ENCODE assay signal across 17 cellular contexts in the genomic region with DNA sequence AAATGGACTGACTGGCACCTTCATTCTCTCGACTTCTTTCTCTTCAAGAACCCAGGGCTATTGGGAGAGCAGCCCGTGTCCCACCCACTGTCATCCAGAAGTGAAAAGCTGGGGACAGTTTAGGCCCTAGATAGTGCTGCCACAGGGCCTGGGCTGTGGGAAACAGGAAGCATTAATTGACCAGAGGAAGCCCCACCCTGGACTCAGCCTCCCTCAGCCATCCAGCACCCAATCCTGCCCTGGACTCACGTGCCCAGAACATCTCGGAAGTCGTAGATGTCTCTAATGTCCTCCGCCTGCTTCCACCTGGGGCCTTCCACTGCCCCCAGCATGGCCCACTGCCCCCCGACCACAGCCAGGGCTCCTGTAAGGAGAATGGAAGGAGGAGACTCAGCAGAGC. TPM values are rescaled to one million over a fixed set of nuclear protein-coding genes. Genes with fewer than 3 reads are reported as not detected.
DNase-seq lines count a peak whose midpoint lies in the region; ATAC-seq and TF ChIP-seq lines count a peak whose summit lies in the region.
"Had no signal": no experiment of that assay in that cellular context is flagged by ENCODE, and none has a peak within 500 bp of the region (broad histone marks: within the 10 kb centered on the region; RNA-seq: fewer than 3 reads in every experiment).

No MANE protein-coding gene starts in this region.

- peaks cover 4 to 8% of the 10 kb centered on the region in 2 donors for H3K36me3 Mint-ChIP-seq in activated T-cell treated with anti-CD3 and anti-CD28 coated beads, Interleukin-2, amount 50 U/mL, for 72 hours (ENCODE audit: insufficient read depth in 2 of 2)
- peaks cover 2% of the 10 kb centered on the region for H3K36me3 Mint-ChIP-seq in progenitor cell of endocrine pancreas (ENCODE audit: insufficient read depth)
- H3K36me3 Mint-ChIP-seq: activated naive CD8-positive, alpha-beta T cell had no signal

- H3K36me3 ChIP-seq in left lung = peaks cover 0 to 21% of the 10 kb centered on the region in 2 donors
- H3K36me3 ChIP-seq in tibial artery = peaks cover 0 to 29% (median 19%) of the 10 kb centered on the region in 3 donors
- H3K36me3 ChIP-seq in MM.1S (replicated peaks; ENCODE audit: insufficient read depth, low read length) = no peaks in the 10 kb centered on the region
- H3K36me3 ChIP-seq: cardiac muscle cell had no signal

- no peaks in the 10 kb centered on the region for H3K9me2 ChIP-seq in MM.1S (replicated peaks; ENCODE audit: insufficient read depth, low read length)

- H3K4me2 ChIP-seq in MM.1S (ENCODE audit: low read depth, low read length) = no peak overlapping the region

- no peak overlapping the region for H2AFZ ChIP-seq in MM.1S (ENCODE audit: low read length)

- peak overlapping the region; percentile 26 for H3K27ac ChIP-seq in caudate nucleus (ENCODE audit: low read depth, low read length)
- peak overlapping the region; percentile 30 to 62 for H3K27ac ChIP-seq in left lung
- peak overlapping the region; percentile 87 to 93 for H3K27ac ChIP-seq in tibial artery
- H3K27ac ChIP-seq in MM.1S (ENCODE audit: low read length) = no peak overlapping the region
- H3K27ac ChIP-seq: cardiac muscle cell, WERI-Rb-1 had no signal

- H3K9me3 Mint-ChIP-seq in activated T-cell treated with anti-CD3 and anti-CD28 coated beads, Interleukin-2, amount 50 U/mL, for 72 hours = no peaks in the 10 kb centered on the region
- no peaks in the 10 kb centered on the region for H3K9me3 Mint-ChIP-seq in progenitor cell of endocrine pancreas (ENCODE audit: low read depth)

- peaks cover 12 to 46% of the 10 kb centered on the region in 2 donors for H3K4me1 ChIP-seq in left lung
- H3K4me1 ChIP-seq in tibial artery = peaks cover 0 to 38% (median 25%) of the 10 kb centered on the region in 4 donors
- H3K4me1 ChIP-seq in MM.1S (ENCODE audit: low read length) = 0 out of 2 replicates have a peak, but pooled peaks cover 5% of the 10 kb centered on the region

- no peaks in the 10 kb centered on the region for H3K27me3 Mint-ChIP-seq in activated T-cell treated with anti-CD3 and anti-CD28 coated beads, Interleukin-2, amount 50 U/mL, for 72 hours (ENCODE audit: low read depth)
- no peaks in the 10 kb centered on the region for H3K27me3 Mint-ChIP-seq in progenitor cell of endocrine pancreas
- H3K27me3 Mint-ChIP-seq: activated naive CD8-positive, alpha-beta T cell had no signal

- peak overlapping the region; percentile 78 to 88 for H3K4me3 Mint-ChIP-seq in activated T-cell treated with anti-CD3 and anti-CD28 coated beads, Interleukin-2, amount 50 U/mL, for 72 hours
- no peak overlapping the region for H3K4me3 Mint-ChIP-seq in progenitor cell of endocrine pancreas (ENCODE audit: low read depth)
- H3K4me3 Mint-ChIP-seq: activated naive CD8-positive, alpha-beta T cell had no signal

- ATAC-seq in activated T-cell treated with anti-CD3 and anti-CD28 coated beads, Interleukin-2, amount 50 U/mL, for 72 hours (replicated peaks in 1 of 2) = no peak
- ATAC-seq in left lung = no peak

- no peaks in the 10 kb centered on the region for H4K20me1 ChIP-seq in MM.1S (ENCODE audit: insufficient read depth, low read length)

- no peak overlapping the region for H3K27ac Mint-ChIP-seq in activated T-cell treated with anti-CD3 and anti-CD28 coated beads, Interleukin-2, amount 50 U/mL, for 72 hours
- H3K27ac Mint-ChIP-seq in progenitor cell of endocrine pancreas = no peak overlapping the region

- H3K4me3 ChIP-seq in left lung (no peak overlapping the region), tibial artery (no peak overlapping the region), MM.1S (ENCODE audit: low read length) (no peak overlapping the region)
- H3K4me3 ChIP-seq: cardiac muscle cell had no signal

- H3K9ac ChIP-seq in MM.1S (ENCODE audit: low read length) = no peak overlapping the region

- peaks cover 49% of the 10 kb centered on the region for H3K4me1 Mint-ChIP-seq in activated T-cell treated with anti-CD3 and anti-CD28 coated beads, Interleukin-2, amount 50 U/mL, for 72 hours (ENCODE audit: low read depth)
- H3K4me1 Mint-ChIP-seq in progenitor cell of endocrine pancreas (ENCODE audit: low read depth) = peaks cover 16% of the 10 kb centered on the region

- H3F3A ChIP-seq in MM.1S (ENCODE audit: insufficient read depth, low read length) = no peaks in the 10 kb centered on the region; the same call in 1 of the 2 replicates

- no peaks in the 10 kb centered on the region for H3K79me2 ChIP-seq in MM.1S (ENCODE audit: low read length)

- intact Hi-C loops in left lung (cut with DNase I) (no loop called here), tibial artery (cut with DNase I; ENCODE audit: low total_unique reads) (no loop called here)

- H3K9me3 ChIP-seq in left lung (no peaks in the 10 kb centered on the region), tibial artery (no peaks in the 10 kb centered on the region), MM.1S (replicated peaks; ENCODE audit: insufficient read depth, low read length) (no peaks in the 10 kb centered on the region)

- H3K27me3 ChIP-seq in left lung = no peaks in the 10 kb centered on the region
- H3K27me3 ChIP-seq in tibial artery = no peaks in the 10 kb centered on the region
- H3K27me3 ChIP-seq in MM.1S (replicated peaks; ENCODE audit: insufficient read depth, low read length) = no peaks in the 10 kb centered on the region
- H3K27me3 ChIP-seq: cardiac muscle cell had no signal

- no peak for TF ChIP-seq CTCF in left lung (IDR thresholded peaks at IDR 0.05)
- no peak for TF ChIP-seq CTCF in tibial artery (IDR thresholded peaks at IDR 0.05)
- TF ChIP-seq CTCF in MM.1S (IDR thresholded peaks at IDR 0.05; ENCODE audit: low read length) = no peak
- TF ChIP-seq CTCF in progenitor cell of endocrine pancreas (IDR thresholded peaks at IDR 0.05; ENCODE audit: unreplicated experiment) = no peak

- no peak for DNase-seq in activated T-cell treated with anti-CD3 and anti-CD28 coated beads, Interleukin-2, amount 50 U/mL, for 72 hours
- DNase-seq in activated T-cell treated with anti-CD3 and anti-CD28 coated beads for 4 hours (no peak), caudate nucleus (lab: John Stamatoyannopoulos, UW) (no peak), left lung (no peak), tibial artery (peak in 1 of 2 donors; percentile 59), MM.1S (no peak), progenitor cell of endocrine pancreas (ENCODE audit: low spot score, unreplicated experiment) (no peak)
- DNase-seq in stimulated activated CD4-positive, alpha-beta T cell treated with anti-CD3 and anti-CD28 coated beads, Interleukin-4, amount 100 ng/mL, for 4 hours = no peak
- DNase-seq: Calu3; GOT3; NCI-H1930; NCI-H510A; stimulated activated CD4-positive, alpha-beta T cell treated with anti-CD3 and anti-CD28 coated beads, Interleukin-4, amount 100 ng/mL, for 24 hours; WERI-Rb-1 had no signal

RNA-seq across cellular contexts. Expression of a gene that starts 2.3 kb away (rescaled TPM):
- 10 to 100 TPM; 38.6 to 47.4 TPM for total RNA-seq in activated T-cell treated with anti-CD3 and anti-CD28 coated beads, Interleukin-2, amount 50 U/mL, for 72 hours
- total RNA-seq in left lung (10 to 100 TPM; 29.1 to 37.5 TPM), progenitor cell of endocrine pancreas (16.9 and 17.1 TPM in 2 replicates)
- total RNA-seq: OCI-LY7 had no signal

RNA-seq across cellular contexts. Expression of a gene that starts 17.7 kb away (rescaled TPM):
- 10 to 100 TPM; 31.0 to 33.4 TPM for total RNA-seq in activated T-cell treated with anti-CD3 and anti-CD28 coated beads, Interleukin-2, amount 50 U/mL, for 72 hours
- total RNA-seq in left lung (10 to 100 TPM; 19.9 to 29.4 TPM), progenitor cell of endocrine pancreas (46.3 and 47.7 TPM in 2 replicates)

RNA-seq across cellular contexts. Expression of a gene that starts 24.9 kb away (rescaled TPM):
- 100 to 1,000 TPM; 105 to 112 TPM for total RNA-seq in activated T-cell treated with anti-CD3 and anti-CD28 coated beads, Interleukin-2, amount 50 U/mL, for 72 hours
- total RNA-seq in left lung (10 to 100 TPM; 50.0 to 59.2 TPM), progenitor cell of endocrine pancreas (66.6 and 70.8 TPM in 2 replicates)

RNA-seq across cellular contexts. Expression of a gene that starts 25.5 kb away (rescaled TPM):
- 100 to 1,000 TPM; 168 to 176 TPM for total RNA-seq in activated T-cell treated with anti-CD3 and anti-CD28 coated beads, Interleukin-2, amount 50 U/mL, for 72 hours
- 100 to 1,000 TPM; 148 to 193 TPM for total RNA-seq in left lung
- total RNA-seq in progenitor cell of endocrine pancreas = 129 and 135 TPM in 2 replicates

RNA-seq across cellular contexts. Expression of a gene that starts 35.9 kb away (rescaled TPM):
- total RNA-seq in activated T-cell treated with anti-CD3 and anti-CD28 coated beads, Interleukin-2, amount 50 U/mL, for 72 hours = 10 to 100 TPM; 34.6 to 42.7 TPM
- total RNA-seq in left lung (10 to 100 TPM; 15.2 to 22.3 TPM), progenitor cell of endocrine pancreas (25.2 and 25.6 TPM in 2 replicates)
